ENCODE assay signal across 9 cellular contexts in the genomic region with DNA sequence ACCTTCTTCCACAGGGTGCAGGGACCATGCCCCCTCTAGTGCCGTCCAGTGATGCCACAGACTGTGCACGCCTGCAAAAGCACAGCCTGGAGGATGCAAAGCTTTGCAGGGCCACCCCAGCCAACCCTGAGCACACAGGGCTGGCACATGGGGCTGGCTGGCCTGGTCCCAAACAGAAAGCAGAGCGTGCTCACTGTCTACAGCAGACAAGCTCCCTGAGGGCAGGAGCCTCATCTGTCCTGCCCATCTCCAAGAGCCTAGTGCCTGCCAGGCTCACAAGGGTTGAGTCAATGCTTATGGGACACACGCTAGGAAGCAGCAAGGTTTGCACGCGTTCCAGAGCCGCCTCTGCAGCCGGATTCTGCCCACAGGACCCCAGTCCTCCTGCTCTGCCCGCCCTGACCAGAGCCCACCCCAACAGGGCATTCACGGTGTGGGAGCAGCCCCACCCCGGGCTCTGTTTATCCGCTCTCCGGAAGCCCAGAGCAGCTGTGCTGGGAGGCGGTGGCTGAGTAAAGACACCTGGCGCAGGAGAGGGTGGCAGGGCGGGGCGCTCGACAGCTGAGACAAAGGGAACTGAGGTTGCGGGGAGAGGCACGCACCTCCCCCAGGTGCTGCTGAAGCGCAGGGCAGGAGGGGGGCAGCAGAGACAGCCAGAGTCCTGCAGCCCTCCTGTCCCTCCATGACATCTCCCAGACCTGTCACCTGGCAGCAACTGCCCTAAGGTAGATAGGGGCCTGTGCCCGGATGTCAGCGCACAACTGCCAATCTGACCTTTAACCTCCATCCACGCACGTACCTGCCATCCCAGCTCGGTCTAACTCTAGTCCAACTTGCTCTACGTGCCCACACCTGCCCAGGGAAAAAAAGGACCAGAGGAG.
DNase-seq lines count a peak whose midpoint lies in the region; ATAC-seq and TF ChIP-seq lines count a peak whose summit lies in the region.
"Had no signal": no experiment of that assay in that cellular context is flagged by ENCODE, and none has a peak within 500 bp of the region (broad histone marks: within the 10 kb centered on the region; RNA-seq: fewer than 3 reads in every experiment).

No MANE protein-coding gene starts in this region.

- no peak overlapping the region for H2AFZ ChIP-seq in Loucy (ENCODE audit: low read length)

- H3K36me3 ChIP-seq in BLaER1 treated with 17β-estradiol and CSF1 and Interleukin-3, amounts not matched to agents 10 nM and 100 nM = no peaks in the 10 kb centered on the region
- no peaks in the 10 kb centered on the region for H3K36me3 ChIP-seq in Loucy (ENCODE audit: insufficient read depth, low read length)
- no peaks in the 10 kb centered on the region for H3K36me3 ChIP-seq in iPS-20b (ENCODE audit: insufficient read depth, low read depth, low read length)
- H3K36me3 ChIP-seq: SJSA1 had no signal

- DNase-seq in T-helper 9 cell = peak; percentile 29
- no peak for DNase-seq in COLO829 (ENCODE audit: low spot score)
- DNase-seq in AG08396 (ENCODE audit: low spot score) = no peak

- H4K20me1 ChIP-seq in BLaER1 treated with 17β-estradiol and CSF1 and Interleukin-3, amounts not matched to agents 10 nM and 100 nM = peaks cover 0 to 64% (median 27%) of the 10 kb centered on the region in 11 experiments; a peak in 16 of 22 replicates
- H4K20me1 ChIP-seq in Loucy (ENCODE audit: insufficient read depth, low read length, poor library complexity, severe bottlenecking) = no peaks in the 10 kb centered on the region

- peaks cover 5 to 52% (median 16%) of the 10 kb centered on the region in 11 experiments; a peak in 17 of 22 replicates for H3K27me3 ChIP-seq in BLaER1 treated with 17β-estradiol and CSF1 and Interleukin-3, amounts not matched to agents 10 nM and 100 nM
- H3K27me3 ChIP-seq in Loucy (ENCODE audit: insufficient read depth, low read length, poor library complexity, severe bottlenecking) (no peaks in the 10 kb centered on the region), iPS-20b (ENCODE audit: insufficient read depth, low read length) (peaks cover 34% of the 10 kb centered on the region)

- no peaks in the 10 kb centered on the region for H3K9me3 ChIP-seq in BLaER1 treated with 17β-estradiol and CSF1 and Interleukin-3, amounts not matched to agents 10 nM and 100 nM (replicated peaks in 1 of 11)
- H3K9me3 ChIP-seq in Loucy (ENCODE audit: insufficient read depth, low read depth, low read length) = no peaks in the 10 kb centered on the region
- H3K9me3 ChIP-seq in iPS-20b (ENCODE audit: insufficient read depth, low read depth, low read length) = no peaks in the 10 kb centered on the region

- peak overlapping the region in 1 of 11 experiments; percentile 24; a peak in 1 of 22 replicates for H3K9ac ChIP-seq in BLaER1 treated with 17β-estradiol and CSF1 and Interleukin-3, amounts not matched to agents 10 nM and 100 nM
- H3K9ac ChIP-seq in Loucy (ENCODE audit: low read depth, low read length, poor library complexity, severe bottlenecking) = no peak overlapping the region
- no peak overlapping the region for H3K9ac ChIP-seq in iPS-20b (ENCODE audit: low read depth, low read length)

- H3K27ac ChIP-seq in BLaER1 treated with 17β-estradiol and CSF1 and Interleukin-3, amounts not matched to agents 10 nM and 100 nM = no peak overlapping the region
- H3K27ac ChIP-seq in iPS-20b (ENCODE audit: low read length) = no peak overlapping the region
- H3K27ac ChIP-seq: SJSA1 had no signal

- peak overlapping the region; percentile 99 to 100 (median 99) for H3K4me2 ChIP-seq in BLaER1 treated with 17β-estradiol and CSF1 and Interleukin-3, amounts not matched to agents 10 nM and 100 nM
- peak overlapping the region; percentile 100 for H3K4me2 ChIP-seq in Loucy (ENCODE audit: low read depth, low read length, poor library complexity, severe bottlenecking)

- peak overlapping the region in 5 of 10 experiments; percentile 60 to 75 (median 67); a peak in 6 of 20 replicates for H3K4me3 ChIP-seq in BLaER1 treated with 17β-estradiol and CSF1 and Interleukin-3, amounts not matched to agents 10 nM and 100 nM
- H3K4me3 ChIP-seq in Loucy (ENCODE audit: low read length, poor library complexity, severe bottlenecking) = peak overlapping the region; percentile 84
- H3K4me3 ChIP-seq in iPS-20b (ENCODE audit: low read length) = peak overlapping the region; percentile 78; the same call in 1 of the 2 replicates
- H3K4me3 ChIP-seq: SJSA1 had no signal

- peaks cover 3% of the 10 kb centered on the region for H3K79me2 ChIP-seq in Loucy (ENCODE audit: insufficient read depth, low read length)

- no peak for ATAC-seq in GM19324 (IDR thresholded peaks at IDR 0.05; ENCODE audit: low FRiP score, unreplicated experiment)
- ATAC-seq in HG03520 (IDR thresholded peaks at IDR 0.05; ENCODE audit: unreplicated experiment) = no peak

- peaks cover 6% of the 10 kb centered on the region; the same call in 1 of the 2 replicates for H3F3A ChIP-seq in Loucy (ENCODE audit: low read depth)

- no peaks in the 10 kb centered on the region for H3K9me2 ChIP-seq in Loucy (replicated peaks; ENCODE audit: low read depth, low read length)

- TF ChIP-seq CTCF in Loucy (conservative IDR thresholded peaks at IDR 0.05; ENCODE audit: low read length) = peak; percentile 20; the same call in 1 of the 2 replicates

- H3K4me1 ChIP-seq in BLaER1 treated with 17β-estradiol and CSF1 and Interleukin-3, amounts not matched to agents 10 nM and 100 nM = peaks cover 19 to 75% (median 59%) of the 10 kb centered on the region in 10 experiments
- H3K4me1 ChIP-seq in Loucy (ENCODE audit: insufficient read depth, low read length, poor library complexity, severe bottlenecking) (peaks cover 32% of the 10 kb centered on the region), iPS-20b (ENCODE audit: insufficient read depth, low read length) (peaks cover 17% of the 10 kb centered on the region; the same call in 1 of the 2 replicates)
